ENCODE assay signal across 19 cellular contexts in genomic region chr2:33489835-33490431, GRCh38. TPM values are rescaled to one million over a fixed set of nuclear protein-coding genes. Genes with fewer than 3 reads are reported as not detected.
DNase-seq lines count a peak whose midpoint lies in the region; ATAC-seq and TF ChIP-seq lines count a peak whose summit lies in the region.
"Had no signal": no experiment of that assay in that cellular context is flagged by ENCODE, and none has a peak within 500 bp of the region (broad histone marks: within the 10 kb centered on the region; RNA-seq: fewer than 3 reads in every experiment).

No MANE protein-coding gene starts in this region.

- peaks cover 0 to 4% (median 0%) of the 10 kb centered on the region in 7 donors for H3K9me3 Mint-ChIP-seq in CD4-positive, CD25-positive, alpha-beta regulatory T cell
- peaks cover 0 to 9% (median 2%) of the 10 kb centered on the region in 7 donors for H3K9me3 Mint-ChIP-seq in naive B cell

- TF ChIP-seq CTCF in GM12865 (IDR thresholded peaks at IDR 0.05; ENCODE audit: insufficient read depth, low read depth, low read length, missing control alignments) (no peak), osteoblast (IDR thresholded peaks at IDR 0.05; ENCODE audit: extremely low read depth, low read depth, low read length) (no peak)

- no peak overlapping the region for H2AFZ ChIP-seq in osteoblast (ENCODE audit: low read length)
- H2AFZ ChIP-seq: GM23338 had no signal

- H3K27me3 ChIP-seq in CD4-positive, CD25-positive, alpha-beta regulatory T cell (ENCODE audit: control insufficient read depth, insufficient read depth, low read length): no peaks in the 10 kb centered on the region
- peaks cover 6% of the 10 kb centered on the region for H3K27me3 ChIP-seq in osteoblast (ENCODE audit: insufficient read depth, low read length)
- H3K27me3 ChIP-seq: MG63 had no signal

- no peak overlapping the region for H3K4me3 Mint-ChIP-seq in CD4-positive, CD25-positive, alpha-beta regulatory T cell
- H3K4me3 Mint-ChIP-seq in naive B cell: peak overlapping the region; percentile 37 to 88 (median 76)
- H3K4me3 Mint-ChIP-seq: GM23338; T-helper 1 cell treated with Interleukin-12 subunit alpha and Interleukin-12 subunit beta and Interleukin-4 antibody, amounts not matched to agents 30 μg/mL and 1 μg/mL, for 36 hours had no signal

- peaks cover 5 to 6% of the 10 kb centered on the region in 2 experiments for H3K9me3 ChIP-seq in CD4-positive, CD25-positive, alpha-beta regulatory T cell (ENCODE audit: control insufficient read depth in 2 of 2, low read length in 2 of 2)
- H3K9me3 ChIP-seq in osteoblast (ENCODE audit: low read depth, low read length): no peaks in the 10 kb centered on the region

- no peaks in the 10 kb centered on the region for H3K27me3 Mint-ChIP-seq in CD4-positive, CD25-positive, alpha-beta regulatory T cell
- H3K27me3 Mint-ChIP-seq in naive B cell: no peaks in the 10 kb centered on the region

- H4K20me1 ChIP-seq in osteoblast (ENCODE audit: insufficient read depth, low read length): no peaks in the 10 kb centered on the region

- DNase-seq in CD4-positive, CD25-positive, alpha-beta regulatory T cell: no peak
- DNase-seq in GM12865 (ENCODE audit: low read depth) (peak; percentile 22), naive B cell (no peak), osteoblast (ENCODE audit: insufficient read length, low spot score, missing footprints) (no peak)
- DNase-seq: C1 segment of cervical spinal cord, EL, KBM-7, MG63, NCI-H1417, NCI-H1930, NCI-H2171, NCI-H82 had no signal

- no peak overlapping the region for H3K27ac ChIP-seq in CD4-positive, CD25-positive, alpha-beta regulatory T cell (ENCODE audit: insufficient read depth, low read length, poor library complexity, severe bottlenecking)
- H3K27ac ChIP-seq in osteoblast (ENCODE audit: low read depth, low read length): no peak overlapping the region

- peaks cover 8% of the 10 kb centered on the region for H3K4me1 ChIP-seq in CD4-positive, CD25-positive, alpha-beta regulatory T cell (ENCODE audit: control insufficient read depth, insufficient read depth, low read length, poor library complexity, severe bottlenecking)
- peaks cover 2% of the 10 kb centered on the region for H3K4me1 ChIP-seq in osteoblast (ENCODE audit: insufficient read depth, low read length)

- peaks cover 12 to 49% (median 26%) of the 10 kb centered on the region in 4 donors for H3K4me1 Mint-ChIP-seq in CD4-positive, CD25-positive, alpha-beta regulatory T cell
- H3K4me1 Mint-ChIP-seq in naive B cell: peaks cover 53 to 88% (median 73%) of the 10 kb centered on the region in 3 donors

- H3K36me3 Mint-ChIP-seq in CD4-positive, CD25-positive, alpha-beta regulatory T cell: peaks cover 4% of the 10 kb centered on the region
- peaks cover 10 to 16% of the 10 kb centered on the region in 2 donors for H3K36me3 Mint-ChIP-seq in naive B cell

- peak overlapping the region in 2 of 3 donors; percentile 13 to 41 for H3K27ac Mint-ChIP-seq in CD4-positive, CD25-positive, alpha-beta regulatory T cell
- H3K27ac Mint-ChIP-seq in naive B cell: peak overlapping the region; percentile 34 to 88 (median 60)
- H3K27ac Mint-ChIP-seq: GM23338; T-helper 1 cell treated with Interleukin-12 subunit alpha and Interleukin-12 subunit beta and Interleukin-4 antibody, amounts not matched to agents 30 μg/mL and 1 μg/mL, for 36 hours had no signal

- no peaks in the 10 kb centered on the region for H3K36me3 ChIP-seq in CD4-positive, CD25-positive, alpha-beta regulatory T cell (ENCODE audit: control insufficient read depth, insufficient read depth, low read length)
- H3K36me3 ChIP-seq in osteoblast (ENCODE audit: insufficient read depth, low read length): no peaks in the 10 kb centered on the region
- H3K36me3 ChIP-seq: MG63 had no signal

- TF ChIP-seq POLR2A in Raji (IDR thresholded peaks at IDR 0.05; ENCODE audit: insufficient read depth, low read depth, low read length): peak; percentile 21; the same call in 1 of the 2 replicates

- H3K4me2 ChIP-seq in osteoblast (ENCODE audit: insufficient read depth, low read length): no peak overlapping the region
- H3K4me2 ChIP-seq: GM23338 had no signal

- no peak overlapping the region for H3K4me3 ChIP-seq in CD4-positive, CD25-positive, alpha-beta regulatory T cell (ENCODE audit: low read depth, low read length)
- peak overlapping the region; percentile 41 for H3K4me3 ChIP-seq in GM12865 (ENCODE audit: low read depth, low read length)
- no peak overlapping the region for H3K4me3 ChIP-seq in osteoblast (ENCODE audit: insufficient read depth, low read length)
- H3K4me3 ChIP-seq: GM23338, MG63 had no signal

- H3K79me2 ChIP-seq in osteoblast (ENCODE audit: insufficient read depth, low read length): no peaks in the 10 kb centered on the region

- ATAC-seq in CD4-positive, CD25-positive, alpha-beta regulatory T cell (ENCODE audit: low read depth in 2 of 2): no peak
- ATAC-seq in naive B cell (ENCODE audit: low read depth in 2 of 2) (peak; percentile 34 to 54), GM18867 (IDR thresholded peaks at IDR 0.05; ENCODE audit: unreplicated experiment) (no peak), HG03378 (IDR thresholded peaks at IDR 0.05; ENCODE audit: unreplicated experiment) (no peak), HG02840 (IDR thresholded peaks at IDR 0.05; ENCODE audit: low FRiP score, unreplicated experiment) (no peak)
- ATAC-seq: GM23338 had no signal

RNA-seq across cellular contexts. Expression of gene RASGRP3, which starts 13.5 kb away (rescaled TPM):
- 9.1 TPM for total RNA-seq in CD4-positive, CD25-positive, alpha-beta regulatory T cell
- 1 to 10 TPM; 2.8 to 5.0 (median 4.4) TPM for polyA plus RNA-seq in CD4-positive, CD25-positive, alpha-beta regulatory T cell
- polyA plus RNA-seq in naive B cell (ENCODE audit: low read depth in 6 of 6): 100 to 1,000 TPM in 3 of 6 donors, 10 to 100 TPM in 3; 44.7 to 118 (median 92.3) TPM
- total RNA-seq in osteoblast: 0.72 and 1.5 TPM in 2 replicates
- total RNA-seq: NCI-H460 had no signal

Comparison
In these comparisons a context has a peak if more than half of its experiments do, and no peak if none do; other contexts are left out.
1. ATAC-seq: peak in naive B cell (2 of 2); none in CD4-positive, CD25-positive, alpha-beta regulatory T cell (0 of 2), GM18867 (single experiment), HG03378 (single experiment) and HG02840 (single experiment).
2. H3K4me3 Mint-ChIP-seq: peak in naive B cell (8 of 8); none in CD4-positive, CD25-positive, alpha-beta regulatory T cell (0 of 4).